Comparison of ENCODE assay signal across 12 cellular contexts in the genomic region with DNA sequence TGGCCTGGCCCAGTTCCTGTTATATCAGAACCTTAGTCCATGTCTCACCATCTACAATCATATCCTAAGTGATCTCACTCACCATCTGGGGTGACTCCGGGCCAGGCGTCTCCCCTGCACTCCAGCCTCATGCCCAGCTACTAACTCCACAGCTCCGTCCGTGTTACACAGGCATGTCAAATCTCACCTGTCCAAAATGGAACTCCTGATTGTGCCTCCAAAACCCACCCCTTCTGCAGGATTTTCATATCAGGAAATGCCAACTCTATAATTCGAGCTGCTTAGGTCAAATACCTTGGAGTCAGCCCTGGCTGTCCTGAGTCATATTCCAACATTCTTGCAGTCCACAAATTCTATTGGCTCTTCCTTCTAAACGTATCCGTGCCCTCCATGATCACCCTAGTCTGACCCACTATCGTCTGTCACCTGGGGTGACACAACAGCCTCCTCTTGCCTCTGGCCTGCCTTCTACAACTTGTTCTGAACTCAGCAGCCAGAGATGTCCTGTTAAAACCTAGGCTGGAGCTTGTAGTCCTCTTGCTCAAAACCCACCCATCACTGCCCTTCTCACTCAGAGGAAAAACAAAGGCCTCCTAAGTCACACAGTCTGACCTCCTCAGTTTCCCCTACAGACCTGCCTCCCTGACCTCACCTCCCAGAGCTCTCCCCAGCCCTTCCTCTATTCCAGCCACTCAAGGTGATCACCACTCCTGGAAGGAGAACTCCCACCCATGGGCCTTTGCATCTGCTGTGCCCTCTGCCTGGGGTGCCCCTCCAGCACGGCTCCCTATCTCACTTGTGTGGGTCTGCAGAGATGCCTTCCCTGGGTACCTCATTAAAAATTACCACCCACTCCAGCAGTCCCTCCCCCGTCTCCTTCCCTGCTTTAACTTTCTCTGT.
A peak's percentile ranks its signal among the peaks of the same experiment; 100 is the strongest.
DNase-seq lines count a peak whose midpoint lies in the region; ATAC-seq and TF ChIP-seq lines count a peak whose summit lies in the region.
"Had no signal": no experiment of that assay in that cellular context is flagged by ENCODE, and none has a peak within 500 bp of the region (broad histone marks: within the 10 kb centered on the region; RNA-seq: fewer than 3 reads in every experiment).

No MANE protein-coding gene starts in this region.

- H3K4me1 ChIP-seq in ascending aorta (peaks cover 40 to 55% of the 10 kb centered on the region in 2 donors), tibial artery (peaks cover 0 to 61% (median 54%) of the 10 kb centered on the region in 4 donors)

- no peaks in the 10 kb centered on the region for H3K36me3 ChIP-seq in ascending aorta
- H3K36me3 ChIP-seq in tibial artery: no peaks in the 10 kb centered on the region
- H3K36me3 ChIP-seq: adrenal gland had no signal

- intact Hi-C loops in ascending aorta (cut with DNase I) (loop anchor here (2.0 to 10.0 kb wide), 7 partner anchors 122 to 1155 kb away; a partner anchor contains a TSS), tibial artery (cut with DNase I; ENCODE audit: low total_unique reads) (loop anchor here (10.0 kb wide), 1 partner anchor 155 kb away; no protein-coding TSS in a partner anchor), left cardiac atrium (cut with DNase I) (no loop called here)

- ATAC-seq in left cardiac atrium: no peak
- ATAC-seq: activated CD8-positive, alpha-beta T cell treated with anti-CD3 and anti-CD28 coated beads for 36 hours had no signal

- H3K9me3 ChIP-seq in ascending aorta: no peaks in the 10 kb centered on the region
- H3K9me3 ChIP-seq in tibial artery: no peaks in the 10 kb centered on the region
- H3K9me3 ChIP-seq: adrenal gland had no signal

- H3K4me3 ChIP-seq in HL-60 (replicated peaks; ENCODE audit: insufficient read depth, low read length): no peak overlapping the region
- H3K4me3 ChIP-seq in ascending aorta: no peak overlapping the region
- H3K4me3 ChIP-seq in tibial artery: no peak overlapping the region
- H3K4me3 ChIP-seq: adrenal gland had no signal

- H3K27ac ChIP-seq in HL-60 (replicated peaks) (peak overlapping the region; percentile 83), ascending aorta (peak overlapping the region; percentile 75 to 76), tibial artery (peak overlapping the region; percentile 53 to 60)

- no peaks in the 10 kb centered on the region for H3K27me3 ChIP-seq in HL-60 (ENCODE audit: insufficient read depth, poor library complexity, severe bottlenecking)
- H3K27me3 ChIP-seq in ascending aorta: no peaks in the 10 kb centered on the region
- H3K27me3 ChIP-seq in tibial artery: no peaks in the 10 kb centered on the region
- H3K27me3 ChIP-seq: adrenal gland had no signal

- DNase-seq in HL-60 (ENCODE audit: low read depth in 1 of 2, low spot score in 1 of 2) (no peak), ascending aorta (ENCODE audit: low spot score in 2 of 2) (peak in 1 of 2 donors; percentile 58), islet precursor cell (peak; percentile 60), tibial artery (peak in 1 of 2 donors; percentile 45), NAMALWA (ENCODE audit: low spot score) (no peak), cerebellum (ENCODE audit: low spot score) (no peak), pons (ENCODE audit: low spot score) (no peak), left cardiac atrium (no peak)
- DNase-seq: activated CD8-positive, alpha-beta T cell treated with anti-CD3 and anti-CD28 coated beads for 36 hours; H7; stimulated activated naive CD4-positive, alpha-beta T cell had no signal

- TF ChIP-seq CTCF in HL-60 (IDR thresholded peaks at IDR 0.05; ENCODE audit: insufficient read depth, low read length) (no peak), ascending aorta (IDR thresholded peaks at IDR 0.05) (no peak), tibial artery (IDR thresholded peaks at IDR 0.05) (no peak)

Comparison
In these comparisons a context has a peak if more than half of its experiments do, and no peak if none do; other contexts are left out.
1. intact Hi-C loops: an anchor here in ascending aorta (2.0 to 10.0 kb wide) and tibial artery (10.0 kb wide); none called in left cardiac atrium.